8 cellular contexts compared by ENCODE assay signal in the genomic region with DNA sequence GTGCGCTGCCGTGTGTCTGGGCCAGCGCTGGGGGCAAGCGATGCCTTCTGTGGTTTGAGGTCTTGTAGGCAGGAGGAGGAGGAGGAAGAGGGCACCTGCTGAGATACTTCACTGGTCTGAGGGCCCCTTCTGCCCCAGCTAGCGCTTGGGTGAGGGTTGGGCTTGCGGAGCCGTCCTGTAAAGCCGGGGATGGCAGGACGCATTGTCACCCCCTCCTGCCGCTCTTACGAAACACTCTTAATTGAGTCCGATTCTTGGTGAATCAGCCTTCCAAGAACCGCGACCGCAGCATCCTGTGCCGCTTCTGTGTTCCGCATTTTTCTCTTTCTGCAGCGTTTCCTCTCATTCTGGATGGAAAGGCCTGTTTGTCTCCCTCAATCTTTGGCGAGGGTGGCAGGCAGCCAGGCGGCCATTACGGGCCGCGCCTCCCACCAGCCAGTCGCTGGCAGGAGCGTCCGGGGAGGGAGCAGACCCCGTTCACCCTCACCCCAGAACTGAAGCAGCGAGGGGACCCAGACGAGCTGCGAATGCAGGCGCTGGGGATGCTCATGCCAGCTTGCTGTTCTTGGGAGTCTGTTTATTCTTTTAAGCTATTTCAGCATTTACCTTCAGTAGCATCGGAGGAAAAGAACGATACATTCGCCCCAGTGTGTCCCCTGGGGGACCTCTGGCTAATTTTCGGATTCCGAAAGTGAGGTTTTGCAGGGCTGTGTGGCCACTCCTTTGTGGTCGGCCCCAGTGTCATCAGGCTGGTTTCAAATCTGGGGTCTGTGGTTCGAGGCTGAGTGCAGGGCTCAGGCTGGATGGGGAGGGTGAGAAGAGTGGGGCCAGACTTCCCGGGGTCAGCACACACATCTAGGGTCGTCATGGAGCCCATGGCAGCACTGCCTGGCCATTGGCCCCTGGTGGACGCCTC.
DNase-seq lines count a peak whose midpoint lies in the region; FAIRE-seq and TF ChIP-seq lines count a peak whose summit lies in the region.

No MANE protein-coding gene starts in this region.

- DNase-seq in GM18507 (ENCODE audit: extremely low spot score, insufficient read length, low read depth) = peak; percentile 54
- peak; percentile 76 for DNase-seq in HPDE6-E6E7 (ENCODE audit: extremely low spot score)
- DNase-seq in activated CD4-positive, alpha-beta T cell treated with anti-CD3 and anti-CD28 coated beads for 1 hour = peak; percentile 59
- peak; percentile 97 to 99 for DNase-seq in cardiac fibroblast (ENCODE audit: low read depth in 2 of 2)
- DNase-seq in lower leg skin (ENCODE audit: low spot score in 2 of 2) = peak; percentile 89 to 97
- peak; percentile 82 for DNase-seq in stimulated activated CD4-positive, alpha-beta T cell treated with anti-CD3 and anti-CD28 coated beads, Interleukin-4, amount 100 ng/mL, for 24 hours
- no peak for DNase-seq in NCI-H146 treated with DMSO at 0.1 percent for 48 hours (lab: John Stamatoyannopoulos, UW; ENCODE audit: unreplicated experiment)
- no peak for DNase-seq in D341Med (ENCODE audit: low spot score)

- intact Hi-C loops in lower leg skin (cut with DNase I; ENCODE audit: low total_unique reads) = no loop called here

- H3K4me3 ChIP-seq in cardiac fibroblast (replicated peaks in 1 of 2; ENCODE audit: low read depth in 2 of 2, low read length in 2 of 2) = peak overlapping the region; percentile 21 to 44
- H3K4me3 ChIP-seq in lower leg skin (ENCODE audit: low read depth, poor library complexity, severe bottlenecking) = no peak overlapping the region

- TF ChIP-seq CTCF in cardiac fibroblast (IDR thresholded peaks at IDR 0.05; ENCODE audit: low read depth, low read length) = no peak
- no peak for TF ChIP-seq CTCF in lower leg skin (IDR thresholded peaks at IDR 0.05)

- WGBS in lower leg skin, 2 donors = 23 to 34% methylated on average over 35 to 41 of the region's 41 CpGs

- no peak for TF ChIP-seq POLR2A in lower leg skin (IDR thresholded peaks at IDR 0.05)

- FAIRE-seq in GM18507 (lab: Jason Lieb, UNC) = peak; percentile 91

Comparison
In these comparisons a context has a peak if more than half of its experiments do, and no peak if none do; other contexts are left out.
1. DNase-seq: peak in GM18507 (single experiment), HPDE6-E6E7 (single experiment), activated CD4-positive, alpha-beta T cell treated with anti-CD3 and anti-CD28 coated beads for 1 hour (single experiment), cardiac fibroblast (2 of 2), lower leg skin (2 of 2) and stimulated activated CD4-positive, alpha-beta T cell treated with anti-CD3 and anti-CD28 coated beads, Interleukin-4, amount 100 ng/mL, for 24 hours (single experiment); none in NCI-H146 treated with DMSO at 0.1 percent for 48 hours (single experiment) and D341Med (single experiment).